Comparison of ENCODE assay signal across 21 cellular contexts in the genomic region with DNA sequence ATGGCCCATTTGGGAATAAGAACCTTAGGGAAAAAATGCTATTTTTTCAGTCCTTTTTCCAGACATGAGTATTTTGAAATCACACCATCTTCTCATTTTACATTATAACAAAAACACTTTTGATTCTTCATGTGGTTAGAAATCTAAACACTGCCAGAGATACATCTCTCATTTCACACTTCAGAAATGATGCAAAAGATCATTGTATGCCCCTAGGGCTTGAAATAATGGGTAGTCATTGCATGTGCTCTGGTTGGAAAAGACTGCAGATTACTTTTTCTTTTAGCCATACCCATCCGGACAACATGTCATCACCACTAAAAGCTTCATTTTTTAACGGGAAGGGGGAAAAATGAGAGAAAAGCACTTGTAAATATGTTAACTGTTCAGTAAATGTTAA.
"Had no signal": no experiment of that assay in that cellular context is flagged by ENCODE, and none has a peak within 500 bp of the region (broad histone marks: within the 10 kb centered on the region; RNA-seq: fewer than 3 reads in every experiment).

No MANE protein-coding gene starts in this region.

- H3K27ac Mint-ChIP-seq: naive B cell; nephron; stimulated activated memory B cell treated with anti-CD40 and anti-IgM and Interleukin-4, amounts not matched to agents 10 μg/mL and 1 μg/mL and 100 μg/mL, for 72 hours; stimulated activated naive CD8-positive, alpha-beta T cell treated with anti-CD3 and anti-CD28 coated beads, Interleukin-15, amount 100 ng/mL, for 72 hours had no signal

- H3K9me3 ChIP-seq: colonic mucosa, psoas muscle, right lobe of liver, testis, tibial nerve, upper lobe of right lung, vagina had no signal

- H3K27me3 Mint-ChIP-seq: naive B cell; stimulated activated memory B cell treated with anti-CD40 and anti-IgM and Interleukin-4, amounts not matched to agents 10 μg/mL and 1 μg/mL and 100 μg/mL, for 72 hours; stimulated activated naive CD8-positive, alpha-beta T cell treated with anti-CD3 and anti-CD28 coated beads, Interleukin-15, amount 100 ng/mL, for 72 hours had no signal

- DNase-seq: colonic mucosa; dermis blood vessel endothelial cell; erythroblast; head of caudate nucleus; left colon; left ventricle myocardium superior; mesenchymal stem cell; midbrain; naive B cell; occipital lobe; psoas muscle; retina; right lobe of liver; stimulated activated CD4-positive, alpha-beta T cell treated with anti-CD3 and anti-CD28 coated beads, Interleukin-4, amount 100 ng/mL, for 24 hours; stimulated activated naive CD8-positive, alpha-beta T cell treated with anti-CD3 and anti-CD28 coated beads, Interleukin-15, amount 100 ng/mL, for 72 hours; testis; upper lobe of right lung had no signal

- H3K4me3 Mint-ChIP-seq: naive B cell; nephron; stimulated activated memory B cell treated with anti-CD40 and anti-IgM and Interleukin-4, amounts not matched to agents 10 μg/mL and 1 μg/mL and 100 μg/mL, for 72 hours; stimulated activated naive CD8-positive, alpha-beta T cell treated with anti-CD3 and anti-CD28 coated beads, Interleukin-15, amount 100 ng/mL, for 72 hours had no signal

- ATAC-seq: left colon; left ventricle myocardium superior; psoas muscle; right lobe of liver; stimulated activated memory B cell treated with anti-CD40 and anti-IgM and Interleukin-4, amounts not matched to agents 10 μg/mL and 1 μg/mL and 100 μg/mL, for 72 hours; stimulated activated naive CD8-positive, alpha-beta T cell treated with anti-CD3 and anti-CD28 coated beads, Interleukin-15, amount 100 ng/mL, for 72 hours; upper lobe of right lung had no signal

- H3K36me3 Mint-ChIP-seq: naive B cell; stimulated activated memory B cell treated with anti-CD40 and anti-IgM and Interleukin-4, amounts not matched to agents 10 μg/mL and 1 μg/mL and 100 μg/mL, for 72 hours had no signal

- H3K4me1 Mint-ChIP-seq: naive B cell; stimulated activated memory B cell treated with anti-CD40 and anti-IgM and Interleukin-4, amounts not matched to agents 10 μg/mL and 1 μg/mL and 100 μg/mL, for 72 hours; stimulated activated naive CD8-positive, alpha-beta T cell treated with anti-CD3 and anti-CD28 coated beads, Interleukin-15, amount 100 ng/mL, for 72 hours had no signal
